Comparison of ENCODE assay signal across 19 cellular contexts in genomic region chr4:123248260-123248659, GRCh38.
DNase-seq lines count a peak whose midpoint lies in the region; FAIRE-seq and TF ChIP-seq lines count a peak whose summit lies in the region.
"Had no signal": no experiment of that assay in that cellular context is flagged by ENCODE, and none has a peak within 500 bp of the region (broad histone marks: within the 10 kb centered on the region; RNA-seq: fewer than 3 reads in every experiment).

No MANE protein-coding gene starts in this region.

- H3F3A ChIP-seq in GM23248 (ENCODE audit: insufficient read depth): no peaks in the 10 kb centered on the region

- in situ Hi-C loops in GM23248 (cut with MboI): no loop called here

- H3K4me3 ChIP-seq in GM23248: no peak overlapping the region
- H3K4me3 ChIP-seq: upper lobe of right lung had no signal

- H3K27ac ChIP-seq in GM23248 (no peak overlapping the region), caudate nucleus (ENCODE audit: low read depth, low read length) (peak overlapping the region; percentile 27)
- H3K27ac ChIP-seq: foreskin keratinocyte, neutrophil, upper lobe of right lung had no signal

- no peaks in the 10 kb centered on the region for H3K9me2 ChIP-seq in GM23248 (ENCODE audit: insufficient read depth)

- no peak overlapping the region for H3K9ac ChIP-seq in GM23248

- H3K4me2 ChIP-seq in GM23248 (ENCODE audit: unreplicated experiment): no peak overlapping the region

- H4K20me1 ChIP-seq in GM23248 (ENCODE audit: insufficient read depth): no peaks in the 10 kb centered on the region

- no peaks in the 10 kb centered on the region for H3K27me3 Mint-ChIP-seq in mesothelial cell of epicardium (ENCODE audit: low read depth)
- H3K27me3 Mint-ChIP-seq: central memory CD8-positive, alpha-beta T cell had no signal

- WGBS in GM23248 (ENCODE audit: low coverage in 1 of 2, low lambda C conversion rate in 2 of 2, missing lambda C conversion rate in 2 of 2), 2 experiments: 13 to 22% methylated on average over 1 of the region's 1 CpG

- no peaks in the 10 kb centered on the region for H3K36me3 Mint-ChIP-seq in mesothelial cell of epicardium

- H3K36me3 ChIP-seq in GM23248 (ENCODE audit: low read depth): no peaks in the 10 kb centered on the region
- H3K36me3 ChIP-seq: neutrophil, upper lobe of right lung had no signal

- peaks cover 57% of the 10 kb centered on the region for H3K4me1 Mint-ChIP-seq in mesothelial cell of epicardium
- H3K4me1 Mint-ChIP-seq: central memory CD8-positive, alpha-beta T cell had no signal

- no peak for FAIRE-seq in HTR-8/SVneo (lab: Jason Lieb, UNC)

- no peak overlapping the region for H3K4me3 Mint-ChIP-seq in mesothelial cell of epicardium
- H3K4me3 Mint-ChIP-seq: central memory CD8-positive, alpha-beta T cell had no signal

- H2AFZ ChIP-seq in GM23248: no peak overlapping the region

- H3K79me2 ChIP-seq in GM23248 (ENCODE audit: insufficient read depth): no peaks in the 10 kb centered on the region

- DNase-seq in AG08395 (ENCODE audit: low spot score) (peak; percentile 11), GM23248 (peak; percentile 37), caudate nucleus (lab: John Stamatoyannopoulos, UW) (peak in 2 of 61 donors; percentile 22 to 64), mesothelial cell of epicardium (ENCODE audit: low spot score in 2 of 2, unreplicated experiment in 2 of 2) (no peak), AML-193 (lab: John Stamatoyannopoulos, UW) (no peak), UCSD-AML1 (lab: John Stamatoyannopoulos, UW; ENCODE audit: unreplicated experiment) (no peak), NCI-H2227 (lab: John Stamatoyannopoulos, UW; ENCODE audit: unreplicated experiment) (no peak), HTR-8/SVneo (ENCODE audit: insufficient read length, low spot score) (no peak)
- DNase-seq: activated CD4-positive, alpha-beta T cell treated with anti-CD3 and anti-CD28 coated beads for 1 hour; Caco-2; EL; foreskin keratinocyte; KBM-7; retina; stimulated activated naive CD4-positive, alpha-beta T cell treated with Interleukin-2 at 50 U/mL for 16 hours; upper lobe of right lung had no signal

- H3K27ac Mint-ChIP-seq in mesothelial cell of epicardium: peak overlapping the region; percentile 47
- H3K27ac Mint-ChIP-seq: activated T-helper 2 cell treated with anti-CD3 and anti-CD28 coated beads, Interferon-gamma antibody, Interleukin-2, Interleukin-4, amounts not matched to agents 10 μg/mL and 5 μg/mL and 100 μg/mL, durations not matched to agents 14 hours and 24 hours and 36 hours had no signal

- no peaks in the 10 kb centered on the region for H3K9me3 ChIP-seq in GM23248 (ENCODE audit: low read depth)
- H3K9me3 ChIP-seq: Caco-2, neutrophil, upper lobe of right lung had no signal

- 0 out of 2 replicates have a peak, but pooled peaks cover 11% of the 10 kb centered on the region for H3K4me1 ChIP-seq in GM23248 (ENCODE audit: insufficient read depth)
- H3K4me1 ChIP-seq: Caco-2, foreskin keratinocyte had no signal

- no peaks in the 10 kb centered on the region for H3K27me3 ChIP-seq in GM23248 (replicated peaks; ENCODE audit: insufficient read depth)
- H3K27me3 ChIP-seq: foreskin keratinocyte, neutrophil, upper lobe of right lung had no signal

- no peaks in the 10 kb centered on the region for H3K9me3 Mint-ChIP-seq in mesothelial cell of epicardium
- H3K9me3 Mint-ChIP-seq: activated T-helper 2 cell treated with anti-CD3 and anti-CD28 coated beads, Interferon-gamma antibody, Interleukin-2, Interleukin-4, amounts not matched to agents 10 μg/mL and 5 μg/mL and 100 μg/mL, durations not matched to agents 14 hours and 24 hours and 36 hours; central memory CD8-positive, alpha-beta T cell had no signal

- TF ChIP-seq CTCF in mesothelial cell of epicardium (IDR thresholded peaks at IDR 0.05; ENCODE audit: unreplicated experiment): no peak

Comparison
In these comparisons a context has a peak if more than half of its experiments do, and no peak if none do; other contexts are left out.
1. DNase-seq: peak in AG08395 (single experiment) and GM23248 (single experiment); none in mesothelial cell of epicardium (0 of 2), AML-193 (0 of 2), UCSD-AML1 (single experiment), NCI-H2227 (single experiment) and HTR-8/SVneo (single experiment).